Comparison of ENCODE assay signal across 1 cellular context in the genomic region with DNA sequence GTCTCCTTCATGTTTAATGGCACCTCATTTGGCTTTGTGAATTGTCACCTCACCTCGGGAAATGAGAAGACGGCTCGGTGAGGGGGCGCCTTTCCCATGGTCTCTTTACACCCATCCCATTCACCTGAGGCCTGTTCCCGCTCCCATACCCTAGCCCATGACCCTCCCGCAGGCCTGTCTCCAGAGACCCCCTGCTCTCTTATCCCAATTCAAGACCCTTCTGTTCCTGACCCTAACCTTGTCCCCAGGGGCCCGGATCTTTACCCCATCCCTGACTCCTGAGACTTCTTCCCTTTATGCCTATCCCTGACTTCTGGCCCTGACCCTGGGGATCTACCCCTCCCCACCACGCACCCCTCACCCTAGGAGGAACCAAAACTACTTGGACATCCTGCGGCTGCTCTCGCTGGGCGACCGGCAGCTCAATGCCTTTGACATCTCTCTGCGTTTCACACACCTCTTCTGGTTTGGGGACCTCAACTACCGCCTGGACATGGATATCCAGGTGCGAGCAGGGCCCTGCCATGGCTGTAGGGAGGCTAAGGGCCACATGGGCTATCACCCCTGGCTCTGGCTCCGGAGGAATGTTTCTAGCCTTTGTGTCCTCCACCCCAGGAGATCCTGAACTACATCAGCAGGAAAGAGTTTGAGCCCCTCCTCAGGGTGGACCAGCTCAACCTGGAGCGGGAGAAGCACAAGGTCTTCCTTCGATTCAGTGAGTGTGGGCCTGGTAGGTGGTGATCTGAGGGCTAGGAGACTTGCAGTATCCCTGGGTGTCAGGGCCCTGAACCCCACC.
A peak's percentile ranks its signal among the peaks of the same experiment; 100 is the strongest.
TF ChIP-seq lines count a peak whose summit lies in the region.

No MANE protein-coding gene starts in this region.

TF ChIP-seq in SK-N-SH treated with all-trans-retinoic acid at 6 μM for 48 hours, 23 proteins besides CTCF, POLR2A, EP300 and RAD21:
- TF ChIP-seq, protein P1, sequence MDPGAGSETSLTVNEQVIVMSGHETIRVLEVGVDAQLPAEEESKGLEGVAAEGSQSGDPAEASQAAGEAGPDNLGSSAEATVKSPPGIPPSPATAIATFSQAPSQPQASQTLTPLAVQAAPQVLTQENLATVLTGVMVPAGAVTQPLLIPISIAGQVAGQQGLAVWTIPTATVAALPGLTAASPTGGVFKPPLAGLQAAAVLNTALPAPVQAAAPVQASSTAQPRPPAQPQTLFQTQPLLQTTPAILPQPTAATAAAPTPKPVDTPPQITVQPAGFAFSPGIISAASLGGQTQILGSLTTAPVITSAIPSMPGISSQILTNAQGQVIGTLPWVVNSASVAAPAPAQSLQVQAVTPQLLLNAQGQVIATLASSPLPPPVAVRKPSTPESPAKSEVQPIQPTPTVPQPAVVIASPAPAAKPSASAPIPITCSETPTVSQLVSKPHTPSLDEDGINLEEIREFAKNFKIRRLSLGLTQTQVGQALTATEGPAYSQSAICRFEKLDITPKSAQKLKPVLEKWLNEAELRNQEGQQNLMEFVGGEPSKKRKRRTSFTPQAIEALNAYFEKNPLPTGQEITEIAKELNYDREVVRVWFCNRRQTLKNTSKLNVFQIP (CRISPR knock-in tag; IDR thresholded peaks at IDR 0.05; ENCODE audit: borderline replicate concordance, low read depth), result no peak
- TF ChIP-seq GLIS3 (CRISPR knock-in tag; IDR thresholded peaks at IDR 0.05), result no peak; the same call in 1 of the 2 replicates
- TF ChIP-seq, protein P2, sequence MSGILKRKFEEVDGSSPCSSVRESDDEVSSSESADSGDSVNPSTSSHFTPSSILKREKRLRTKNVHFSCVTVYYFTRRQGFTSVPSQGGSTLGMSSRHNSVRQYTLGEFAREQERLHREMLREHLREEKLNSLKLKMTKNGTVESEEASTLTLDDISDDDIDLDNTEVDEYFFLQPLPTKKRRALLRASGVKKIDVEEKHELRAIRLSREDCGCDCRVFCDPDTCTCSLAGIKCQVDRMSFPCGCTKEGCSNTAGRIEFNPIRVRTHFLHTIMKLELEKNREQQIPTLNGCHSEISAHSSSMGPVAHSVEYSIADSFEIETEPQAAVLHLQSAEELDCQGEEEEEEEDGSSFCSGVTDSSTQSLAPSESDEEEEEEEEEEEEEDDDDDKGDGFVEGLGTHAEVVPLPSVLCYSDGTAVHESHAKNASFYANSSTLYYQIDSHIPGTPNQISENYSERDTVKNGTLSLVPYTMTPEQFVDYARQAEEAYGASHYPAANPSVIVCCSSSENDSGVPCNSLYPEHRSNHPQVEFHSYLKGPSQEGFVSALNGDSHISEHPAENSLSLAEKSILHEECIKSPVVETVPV (CRISPR knock-in tag; IDR thresholded peaks at IDR 0.05), result no peak
- TF ChIP-seq, protein P3, sequence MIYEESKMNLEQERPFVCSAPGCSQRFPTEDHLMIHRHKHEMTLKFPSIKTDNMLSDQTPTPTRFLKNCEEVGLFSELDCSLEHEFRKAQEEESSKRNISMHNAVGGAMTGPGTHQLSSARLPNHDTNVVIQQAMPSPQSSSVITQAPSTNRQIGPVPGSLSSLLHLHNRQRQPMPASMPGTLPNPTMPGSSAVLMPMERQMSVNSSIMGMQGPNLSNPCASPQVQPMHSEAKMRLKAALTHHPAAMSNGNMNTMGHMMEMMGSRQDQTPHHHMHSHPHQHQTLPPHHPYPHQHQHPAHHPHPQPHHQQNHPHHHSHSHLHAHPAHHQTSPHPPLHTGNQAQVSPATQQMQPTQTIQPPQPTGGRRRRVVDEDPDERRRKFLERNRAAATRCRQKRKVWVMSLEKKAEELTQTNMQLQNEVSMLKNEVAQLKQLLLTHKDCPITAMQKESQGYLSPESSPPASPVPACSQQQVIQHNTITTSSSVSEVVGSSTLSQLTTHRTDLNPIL (CRISPR knock-in tag; IDR thresholded peaks at IDR 0.05; ENCODE audit: low read depth), result 0 out of 2 replicates have a peak, but pooled peaks have one; percentile 16
